ENCODE assay signal across 8 cellular contexts in the genomic region with DNA sequence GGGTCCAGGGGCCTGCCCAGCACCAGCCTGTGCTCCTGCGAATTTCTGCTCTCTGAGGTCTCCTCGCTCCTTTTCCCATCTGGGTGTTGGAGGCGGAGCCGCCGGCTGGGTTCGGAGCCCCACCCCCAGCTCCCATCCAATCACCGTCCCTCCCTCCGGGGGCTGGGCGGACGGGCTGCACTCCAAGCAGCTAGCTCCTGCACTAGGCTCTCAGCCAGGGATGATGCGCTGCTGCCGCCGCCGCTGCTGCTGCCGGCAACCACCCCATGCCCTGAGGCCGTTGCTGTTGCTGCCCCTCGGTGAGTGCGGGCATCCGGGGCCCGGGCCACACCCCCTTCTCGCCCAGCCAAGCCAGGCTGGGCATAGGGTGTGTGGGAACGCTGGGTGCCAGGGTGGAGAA. TPM values are rescaled to one million over a fixed set of nuclear protein-coding genes. Genes with fewer than 3 reads are reported as not detected.
A peak's percentile ranks its signal among the peaks of the same experiment; 100 is the strongest.
DNase-seq lines count a peak whose midpoint lies in the region; ATAC-seq and TF ChIP-seq lines count a peak whose summit lies in the region.

A gene (plus strand): TSS at position 202 of the 400 bp plus-strand sequence. CDS start 19 bp downstream, at position 221.

- H3K9me3 ChIP-seq in Peyer's patch (no peaks in the 10 kb centered on the region), fibroblast of lung (ENCODE audit: control insufficient read depth, insufficient read depth, low read depth, low read length) (no peaks in the 10 kb centered on the region)

- H3K4me3 ChIP-seq in Peyer's patch (no peak within 1 kb of the TSS), fibroblast of lung (replicated peaks in 1 of 4; ENCODE audit: control extremely low read depth in 1 of 4, insufficient read depth in 1 of 4, low read depth in 3 of 4, low read length in 4 of 4) (no peak within 1 kb of the TSS)

- H3K36me3 ChIP-seq in Peyer's patch (peaks cover 0 to 63% (median under 1%) of the 10 kb centered on the region in 3 donors), fibroblast of lung (ENCODE audit: control insufficient read depth, insufficient read depth, low read length) (peaks cover 35% of the 10 kb centered on the region)

- TF ChIP-seq POLR2A in Peyer's patch (IDR thresholded peaks at IDR 0.05) = no peak

- H3K27me3 ChIP-seq in Peyer's patch = no peaks in the 10 kb centered on the region
- H3K27me3 ChIP-seq in fibroblast of lung (ENCODE audit: control insufficient read depth, insufficient read depth, low read length) = no peaks in the 10 kb centered on the region

- DNase-seq in GM04504 (ENCODE audit: low read depth) = peak; percentile 85
- DNase-seq in Peyer's patch = peak; percentile 31 to 77 (median 75)
- peak; percentile 84 to 91 for DNase-seq in fibroblast of lung (ENCODE audit: low read depth in 2 of 2)
- DNase-seq in mucosa of gallbladder (ENCODE audit: low spot score) = peak; percentile 84
- DNase-seq in DMS53 treated with DMSO at 0.1 percent for 48 hours (lab: John Stamatoyannopoulos, UW; ENCODE audit: unreplicated experiment) = no peak
- DNase-seq in MV-4-11 (lab: John Stamatoyannopoulos, UW) = no peak

- TF ChIP-seq CTCF in Peyer's patch (IDR thresholded peaks at IDR 0.05) (no peak), fibroblast of lung (conservative IDR thresholded peaks at IDR 0.05 in 1 of 2, IDR thresholded peaks at IDR 0.05 in 1 of 2; ENCODE audit: low read depth in 1 of 2, low read length in 2 of 2) (no peak)

- H3K4me1 ChIP-seq in Peyer's patch = peaks cover 0 to 17% (median 0%) of the 10 kb centered on the region in 4 donors
- H3K4me1 ChIP-seq in fibroblast of lung (ENCODE audit: control insufficient read depth, extremely low read depth, insufficient read depth, low read length) = peaks cover 6% of the 10 kb centered on the region

- H4K20me1 ChIP-seq in fibroblast of lung (ENCODE audit: control insufficient read depth, extremely low read depth, insufficient read depth, low read length) = peaks cover 4% of the 10 kb centered on the region

- no peak for ATAC-seq in HG02970 (IDR thresholded peaks at IDR 0.05; ENCODE audit: low FRiP score, unreplicated experiment)
- no peak for ATAC-seq in GM18511 (IDR thresholded peaks at IDR 0.05; ENCODE audit: unreplicated experiment)

- H3K27ac ChIP-seq in Peyer's patch (peak within 1 kb of the TSS in 2 of 4 donors; percentile 59 to 69), fibroblast of lung (ENCODE audit: insufficient read depth, low read length) (no peak within 1 kb of the TSS)

- H3K4me2 ChIP-seq in fibroblast of lung (ENCODE audit: extremely low read depth, insufficient read depth, low read length) = peak within 1 kb of the TSS; percentile 1

- no peak within 1 kb of the TSS for H2AFZ ChIP-seq in fibroblast of lung (ENCODE audit: low read length)

- H3K79me2 ChIP-seq in fibroblast of lung (ENCODE audit: control insufficient read depth, insufficient read depth, low read length) = no peaks in the 10 kb centered on the region

- no peak within 1 kb of the TSS for H3K9ac ChIP-seq in fibroblast of lung (ENCODE audit: insufficient read depth, low read length)

RNA-seq across cellular contexts. Expression of the gene that starts here (rescaled TPM):
- 10 to 100 TPM in 1 of 4 donors, not detected in 3; 10.0 TPM for total RNA-seq in Peyer's patch
- total RNA-seq in fibroblast of lung = 0.17 TPM in 1 of 2 replicates, not detected in the other
- 0.09 and 0.10 TPM in 2 replicates for polyA plus RNA-seq in fibroblast of lung
- 0.36 TPM in 1 of 2 replicates, not detected in the other for polyA plus RNA-seq in fibroblast of lung (2012)
- not detected in 2 replicates for polyA minus RNA-seq in fibroblast of lung (ENCODE audit: low replicate concordance)
- 1.2 TPM for total RNA-seq in mucosa of gallbladder

Comparison
In these comparisons a context has a peak if more than half of its experiments do, and no peak if none do; other contexts are left out.
1. Peak in DNase-seq and H3K4me2 ChIP-seq in fibroblast of lung; RNA of the gene not detected or under 1 TPM.
2. DNase-seq: peak in GM04504 (single experiment), Peyer's patch (3 of 3) and mucosa of gallbladder (single experiment); none in DMS53 treated with DMSO at 0.1 percent for 48 hours (single experiment) and MV-4-11 (single experiment).